ENCODE assay signal across 10 cellular contexts in genomic region chr12:14950421-14950820, GRCh38. TPM values are rescaled to one million over a fixed set of nuclear protein-coding genes. Genes with fewer than 3 reads are reported as not detected.
A peak's percentile ranks its signal among the peaks of the same experiment; 100 is the strongest.
DNase-seq lines count a peak whose midpoint lies in the region; ATAC-seq, FAIRE-seq and TF ChIP-seq lines count a peak whose summit lies in the region.
"Had no signal": no experiment of that assay in that cellular context is flagged by ENCODE, and none has a peak within 500 bp of the region (broad histone marks: within the 10 kb centered on the region; RNA-seq: fewer than 3 reads in every experiment).

No MANE protein-coding gene starts in this region.

- H3K4me1 Mint-ChIP-seq in T-helper 2 cell treated with Interferon-gamma antibody and Interleukin-4, amounts not matched to agents 5 μg/mL and 100 μg/mL, for 36 hours (ENCODE audit: low read depth), result peaks cover 78% of the 10 kb centered on the region
- peaks cover 89 to 97% of the 10 kb centered on the region in 2 donors for H3K4me1 Mint-ChIP-seq in immature natural killer cell

- no peaks in the 10 kb centered on the region for H3K27me3 Mint-ChIP-seq in T-helper 2 cell treated with Interferon-gamma antibody and Interleukin-4, amounts not matched to agents 5 μg/mL and 100 μg/mL, for 36 hours (ENCODE audit: low read depth)
- H3K27me3 Mint-ChIP-seq in immature natural killer cell (ENCODE audit: low read depth in 3 of 3), result peaks cover 4 to 15% (median 13%) of the 10 kb centered on the region in 3 donors

- intact Hi-C loops in upper lobe of right lung (cut with DNase I) (no loop called here), pancreas (cut with DNase I) (no loop called here)

- H3K36me3 ChIP-seq in upper lobe of right lung (peaks cover 45% of the 10 kb centered on the region), pancreas (no peaks in the 10 kb centered on the region)

- H3K9me3 Mint-ChIP-seq in T-helper 2 cell treated with Interferon-gamma antibody and Interleukin-4, amounts not matched to agents 5 μg/mL and 100 μg/mL, for 36 hours, result no peaks in the 10 kb centered on the region
- H3K9me3 Mint-ChIP-seq in immature natural killer cell, result no peaks in the 10 kb centered on the region

- peak; percentile 53 for DNase-seq in stimulated activated CD4-positive, alpha-beta T cell treated with anti-CD3 and anti-CD28 coated beads, Interleukin-1b, Interleukin-23, amount 100 ng/mL, for 48 hours
- DNase-seq in stimulated activated CD4-positive, alpha-beta T cell treated with anti-CD3 and anti-CD28 coated beads, Interleukin-2, amount 100 ng/mL, for 48 hours, result no peak
- peak; percentile 61 for DNase-seq in T-helper 2 cell treated with Interferon-gamma antibody and Interleukin-4, amounts not matched to agents 5 μg/mL and 100 μg/mL, for 36 hours (ENCODE audit: low spot score)
- DNase-seq in immature natural killer cell (no peak), upper lobe of right lung (no peak), pancreas (no peak), NCI-H226 (no peak)
- DNase-seq: central memory CD4-positive, alpha-beta T cell had no signal

- H3K27me3 ChIP-seq in upper lobe of right lung (no peaks in the 10 kb centered on the region), pancreas (no peaks in the 10 kb centered on the region)

- H3K9me3 ChIP-seq in upper lobe of right lung (no peaks in the 10 kb centered on the region), pancreas (no peaks in the 10 kb centered on the region)

- peaks cover 81% of the 10 kb centered on the region for H3K36me3 Mint-ChIP-seq in T-helper 2 cell treated with Interferon-gamma antibody and Interleukin-4, amounts not matched to agents 5 μg/mL and 100 μg/mL, for 36 hours (ENCODE audit: low read depth)
- peaks cover 35 to 46% (median 44%) of the 10 kb centered on the region in 3 donors for H3K36me3 Mint-ChIP-seq in immature natural killer cell

- ATAC-seq in upper lobe of right lung (no peak), pancreas (no peak), HG03457 (IDR thresholded peaks at IDR 0.05; ENCODE audit: unreplicated experiment) (no peak)

- H3K27ac ChIP-seq in upper lobe of right lung (peak overlapping the region; percentile 63), pancreas (no peak overlapping the region)

- 86 to 88% methylated on average over 4 of the region's 4 CpGs for WGBS in pancreas, 2 donors

- peaks cover 84% of the 10 kb centered on the region for H3K4me1 ChIP-seq in upper lobe of right lung
- H3K4me1 ChIP-seq in pancreas, result peaks cover 9 to 28% (median 13%) of the 10 kb centered on the region in 3 donors

- H3K4me3 Mint-ChIP-seq in T-helper 2 cell treated with Interferon-gamma antibody and Interleukin-4, amounts not matched to agents 5 μg/mL and 100 μg/mL, for 36 hours, result peak overlapping the region; percentile 83
- H3K4me3 Mint-ChIP-seq in immature natural killer cell, result peak overlapping the region; percentile 0 to 87 (median 14)

- TF ChIP-seq CTCF in upper lobe of right lung (IDR thresholded peaks at IDR 0.05), result no peak
- TF ChIP-seq CTCF in pancreas (IDR thresholded peaks at IDR 0.05), result no peak

- H3K4me3 ChIP-seq in upper lobe of right lung, result no peak overlapping the region
- H3K4me3 ChIP-seq in pancreas, result no peak overlapping the region

- no peak for FAIRE-seq in pancreas (lab: Jason Lieb, UNC)

- peak overlapping the region; percentile 91 for H3K27ac Mint-ChIP-seq in T-helper 2 cell treated with Interferon-gamma antibody and Interleukin-4, amounts not matched to agents 5 μg/mL and 100 μg/mL, for 36 hours
- peak overlapping the region; percentile 94 to 99 (median 98) for H3K27ac Mint-ChIP-seq in immature natural killer cell

RNA-seq across cellular contexts. Expression of gene ARHGDIB, which starts 11.0 kb away (rescaled TPM):
- polyA plus RNA-seq in immature natural killer cell, result 1,000 to 10,000 TPM; 2,434 to 4,716 (median 2,863) TPM
- 228 TPM for total RNA-seq in upper lobe of right lung
- 10 to 100 TPM in 4 of 6 donors, 1 to 10 TPM in 2; 5.8 to 54.8 (median 15.8) TPM for total RNA-seq in pancreas
- 10 to 100 TPM; 25.8 to 27.0 TPM for polyA plus RNA-seq in pancreas

RNA-seq across cellular contexts. Expression of gene ERP27, which starts 12.1 kb away (rescaled TPM):
- polyA plus RNA-seq in immature natural killer cell (1 to 10 TPM; 2.5 to 3.8 (median 3.8) TPM), pancreas (10 to 100 TPM; 41.8 to 61.3 TPM)
- total RNA-seq in upper lobe of right lung (9.7 TPM), pancreas (100 to 1,000 TPM in 4 of 6 donors, 10 to 100 TPM in 2; 87.2 to 267 (median 128) TPM)

RNA-seq across cellular contexts. Expression of gene PDE6H, which starts 22.4 kb away (rescaled TPM):
- not detected for polyA plus RNA-seq in immature natural killer cell
- total RNA-seq in upper lobe of right lung, result not detected
- not detected for total RNA-seq in pancreas
- polyA plus RNA-seq in pancreas, result not detected
- total RNA-seq: ureter had no signal

Comparison
In these comparisons a context has a peak if more than half of its experiments do, and no peak if none do; other contexts are left out.
1. DNase-seq: peak in stimulated activated CD4-positive, alpha-beta T cell treated with anti-CD3 and anti-CD28 coated beads, Interleukin-1b, Interleukin-23, amount 100 ng/mL, for 48 hours (single experiment) and T-helper 2 cell treated with Interferon-gamma antibody and Interleukin-4, amounts not matched to agents 5 μg/mL and 100 μg/mL, for 36 hours (single experiment); none in stimulated activated CD4-positive, alpha-beta T cell treated with anti-CD3 and anti-CD28 coated beads, Interleukin-2, amount 100 ng/mL, for 48 hours (0 of 2), immature natural killer cell (0 of 3), upper lobe of right lung (single experiment), pancreas (0 of 6) and NCI-H226 (single experiment).